In genomic region chr14:23951590-23952143, GRCh38 we compare ENCODE assay signal across 14 cellular contexts. TPM values are rescaled to one million over a fixed set of nuclear protein-coding genes. Genes with fewer than 3 reads are reported as not detected.
DNase-seq lines count a peak whose midpoint lies in the region; ATAC-seq and TF ChIP-seq lines count a peak whose summit lies in the region.
"Had no signal": no experiment of that assay in that cellular context is flagged by ENCODE, and none has a peak within 500 bp of the region (broad histone marks: within the 10 kb centered on the region; RNA-seq: fewer than 3 reads in every experiment).

No MANE protein-coding gene starts in this region.

- intact Hi-C loops in left ventricle myocardium superior (cut with micrococcal nuclease) = no loop called here
- intact Hi-C loops in Right ventricle myocardium superior (cut with DNase I) = no loop called here
- intact Hi-C loops in testis (cut with DNase I; ENCODE audit: low total_unique reads) = no loop called here
- intact Hi-C loops in esophagus squamous epithelium (cut with DNase I) = no loop called here

- H3K4me3 ChIP-seq in kidney epithelial cell (ENCODE audit: low read depth, low read length) (no peak overlapping the region), testis (no peak overlapping the region), esophagus squamous epithelium (no peak overlapping the region)
- H3K4me3 ChIP-seq: MG63, thoracic aorta had no signal

- in situ Hi-C loops in SK-MEL-5 (cut with HindIII; ENCODE audit: low pct_unique_long_range_greater_than_20kb, low sequenced_read_pairs) = no loop called here

- peak overlapping the region in 1 of 2 donors; percentile 45 for H3K27ac ChIP-seq in testis
- H3K27ac ChIP-seq in esophagus squamous epithelium = no peak overlapping the region
- H3K27ac ChIP-seq: neutrophil, thoracic aorta had no signal

- peaks cover 14% of the 10 kb centered on the region for H3K4me1 ChIP-seq in testis
- peaks cover 22 to 37% (median 23%) of the 10 kb centered on the region in 3 donors for H3K4me1 ChIP-seq in esophagus squamous epithelium

- H3K27me3 ChIP-seq in kidney epithelial cell (ENCODE audit: control insufficient read depth, insufficient read depth, low read length) (no peaks in the 10 kb centered on the region), testis (no peaks in the 10 kb centered on the region), esophagus squamous epithelium (no peaks in the 10 kb centered on the region)
- H3K27me3 ChIP-seq: MG63, neutrophil had no signal

- peak; percentile 10 for TF ChIP-seq CTCF in kidney epithelial cell (IDR thresholded peaks at IDR 0.05; ENCODE audit: insufficient read depth, low read length, poor library complexity, severe bottlenecking)
- TF ChIP-seq CTCF in testis (IDR thresholded peaks at IDR 0.05) = no peak
- no peak for TF ChIP-seq CTCF in esophagus squamous epithelium (IDR thresholded peaks at IDR 0.05)

- WGBS in testis, 2 donors = 45 to 51% methylated on average over 7 of the region's 7 CpGs
- WGBS in esophagus squamous epithelium, 2 donors = 70 to 71% methylated on average over 1 of the region's 7 CpGs

- ATAC-seq in left ventricle myocardium superior (no peak), Right ventricle myocardium superior (ENCODE audit: poor library complexity) (no peak)
- ATAC-seq: T-helper 17 cell had no signal

- peak; percentile 29 for DNase-seq in left ventricle myocardium superior
- DNase-seq in Right ventricle myocardium superior = no peak
- peak; percentile 30 for DNase-seq in SK-MEL-5 (ENCODE audit: low read depth, low spot score)
- no peak for DNase-seq in kidney epithelial cell (ENCODE audit: low read depth)
- peak; percentile 53 for DNase-seq in testis
- DNase-seq in activated gamma-delta T cell treated with Interleukin-2 at 50 U/mL for 16 hours = no peak
- DNase-seq in NCI-H2081 treated with DMSO at 0.1 percent for 48 hours (lab: John Stamatoyannopoulos, UW) = no peak
- no peak for DNase-seq in esophagus squamous epithelium (lab: John Stamatoyannopoulos, UW)
- DNase-seq: COR-L47; MG63; NK-92 treated with Interleukin-12 subunit alpha and Interleukin-12 subunit beta, amount 100 ng/mL, for 24 hours; T-helper 17 cell had no signal

- H3K9me3 ChIP-seq in testis = no peaks in the 10 kb centered on the region
- no peaks in the 10 kb centered on the region for H3K9me3 ChIP-seq in esophagus squamous epithelium
- H3K9me3 ChIP-seq: MG63, neutrophil, thoracic aorta had no signal

- TF ChIP-seq POLR2A in testis (IDR thresholded peaks at IDR 0.05) (no peak), esophagus squamous epithelium (IDR thresholded peaks at IDR 0.05) (no peak)

- H3K36me3 ChIP-seq in kidney epithelial cell (ENCODE audit: control insufficient read depth, insufficient read depth, low read length) (no peaks in the 10 kb centered on the region), testis (ENCODE audit: low read depth, missing control alignments) (no peaks in the 10 kb centered on the region), esophagus squamous epithelium (peaks cover 0 to 9% (median 0%) of the 10 kb centered on the region in 3 donors)
- H3K36me3 ChIP-seq: MG63, neutrophil, thoracic aorta had no signal

RNA-seq across cellular contexts. Expression of gene DHRS4, which starts 1.9 kb away (rescaled TPM):
- total RNA-seq in left ventricle myocardium superior = 26.9 TPM
- 28.1 TPM for total RNA-seq in Right ventricle myocardium superior
- 53.6 and 56.1 TPM in 2 replicates for total RNA-seq in SK-MEL-5 (2014; rRNA removed; shearing (Covaris generic))
- polyA plus RNA-seq in SK-MEL-5 (2015; cell fraction: cytosol; rRNA removed) = 46.3 and 52.8 TPM in 2 replicates
- 20.2 and 26.3 TPM in 2 replicates for polyA plus RNA-seq in SK-MEL-5 (2015; cell fraction: nucleus; rRNA removed)
- total RNA-seq in kidney epithelial cell = 25.0 and 36.4 TPM in 2 replicates
- 10 to 100 TPM; 33.6 to 41.8 TPM for total RNA-seq in testis
- polyA plus RNA-seq in testis (ENCODE audit: insufficient read depth, low read depth, low replicate concordance) = 26.0 TPM
- 10 to 100 TPM; 27.5 to 46.0 (median 38.0) TPM for total RNA-seq in esophagus squamous epithelium

RNA-seq across cellular contexts. Expression of gene DHRS4L2, which starts 37.1 kb away (rescaled TPM):
- total RNA-seq in left ventricle myocardium superior = 15.2 TPM
- total RNA-seq in Right ventricle myocardium superior = 17.7 TPM
- 28.9 and 30.6 TPM in 2 replicates for total RNA-seq in SK-MEL-5 (2014; rRNA removed; shearing (Covaris generic))
- polyA plus RNA-seq in SK-MEL-5 (2015; cell fraction: cytosol; rRNA removed) = 28.2 and 28.6 TPM in 2 replicates
- 11.3 and 20.7 TPM in 2 replicates for polyA plus RNA-seq in SK-MEL-5 (2015; cell fraction: nucleus; rRNA removed)
- 6.4 and 16.7 TPM in 2 replicates for total RNA-seq in kidney epithelial cell
- total RNA-seq in testis = 10 to 100 TPM; 15.7 to 23.4 TPM
- 22.4 TPM for polyA plus RNA-seq in testis (ENCODE audit: insufficient read depth, low read depth, low replicate concordance)
- 10 to 100 TPM in 3 of 4 donors, 1 to 10 TPM in 1; 9.4 to 35.6 (median 27.2) TPM for total RNA-seq in esophagus squamous epithelium

Comparison
In these comparisons a context has a peak if more than half of its experiments do, and no peak if none do; other contexts are left out.
1. DNase-seq: peak in left ventricle myocardium superior (single experiment), SK-MEL-5 (single experiment) and testis (single experiment); none in Right ventricle myocardium superior (single experiment), kidney epithelial cell (single experiment), activated gamma-delta T cell treated with Interleukin-2 at 50 U/mL for 16 hours (single experiment), NCI-H2081 treated with DMSO at 0.1 percent for 48 hours (single experiment) and esophagus squamous epithelium (single experiment).